8 cellular contexts compared by ENCODE assay signal in genomic region chr7:42235734-42236133, GRCh38. TPM values are rescaled to one million over a fixed set of nuclear protein-coding genes. Genes with fewer than 3 reads are reported as not detected.
DNase-seq lines count a peak whose midpoint lies in the region; ATAC-seq and TF ChIP-seq lines count a peak whose summit lies in the region.

No MANE protein-coding gene starts in this region.

- TF ChIP-seq CTCF in fibroblast of villous mesenchyme (IDR thresholded peaks at IDR 0.05; ENCODE audit: insufficient read depth, low read depth, low read length), result no peak

- peaks cover 35% of the 10 kb centered on the region for H3K4me1 ChIP-seq in SJCRH30

- DNase-seq in ELR (ENCODE audit: low read depth), result peak; percentile 45
- DNase-seq in SJCRH30, result peak; percentile 72 to 81
- peak; percentile 22 for DNase-seq in fibroblast of villous mesenchyme (ENCODE audit: low read depth)
- peak; percentile 69 for DNase-seq in retina
- DNase-seq in A172 (ENCODE audit: low spot score), result no peak
- no peak for DNase-seq in ureter (ENCODE audit: low spot score)
- no peak for DNase-seq in HuH-7.5 (ENCODE audit: low spot score)

- H3K27ac ChIP-seq in SJCRH30, result peak overlapping the region; percentile 67

- ATAC-seq in GM18861 (IDR thresholded peaks at IDR 0.05; ENCODE audit: unreplicated experiment), result no peak

- no peaks in the 10 kb centered on the region for H3K9me3 ChIP-seq in SJCRH30 (replicated peaks)

- H3K27me3 ChIP-seq in SJCRH30, result no peaks in the 10 kb centered on the region

- H3K4me3 ChIP-seq in SJCRH30 (peak overlapping the region; percentile 77), fibroblast of villous mesenchyme (ENCODE audit: low read depth, low read length) (peak overlapping the region; percentile 92)

- H3K36me3 ChIP-seq in SJCRH30, result 0 out of 2 replicates have a peak, but pooled peaks cover 3% of the 10 kb centered on the region

RNA-seq across cellular contexts. Expression of gene GLI3, which starts 1.3 kb away (rescaled TPM):
- 8.9 and 11.1 TPM in 2 replicates for total RNA-seq in SJCRH30 (2014; rRNA removed; shearing (Covaris generic))
- total RNA-seq in fibroblast of villous mesenchyme (4.3 and 7.1 TPM in 2 replicates), ureter (28.8 TPM)
- 2.5 and 2.8 TPM in 2 replicates for total RNA-seq in A172 (2014; rRNA removed; shearing (Covaris generic))

Comparison
In these comparisons a context has a peak if more than half of its experiments do, and no peak if none do; other contexts are left out.
1. DNase-seq: peak in ELR (single experiment), SJCRH30 (2 of 2), fibroblast of villous mesenchyme (single experiment) and retina (single experiment); none in A172 (single experiment), ureter (single experiment) and HuH-7.5 (single experiment).